In genomic region chr1:90580176-90580575, GRCh38 we compare ENCODE assay signal across 22 cellular contexts.
DNase-seq lines count a peak whose midpoint lies in the region; ATAC-seq and TF ChIP-seq lines count a peak whose summit lies in the region.
"Had no signal": no experiment of that assay in that cellular context is flagged by ENCODE, and none has a peak within 500 bp of the region (broad histone marks: within the 10 kb centered on the region; RNA-seq: fewer than 3 reads in every experiment).

No MANE protein-coding gene starts in this region.

- H2AFZ ChIP-seq in GM23338 = peak overlapping the region; percentile 38; the same call in 1 of the 2 replicates

- H3K27ac ChIP-seq in GM23338 (ENCODE audit: low read depth) (no peak overlapping the region), RWPE2 (ENCODE audit: poor library complexity, severe bottlenecking) (no peak overlapping the region)
- H3K27ac ChIP-seq: adrenal gland, brain microvascular endothelial cell, esophagus muscularis mucosa, thoracic aorta, VCaP had no signal

- H3K9me3 Mint-ChIP-seq in GM23338 = peaks cover 4% of the 10 kb centered on the region; the same call in 1 of the 3 replicates
- H3K9me3 Mint-ChIP-seq in stimulated activated naive CD8-positive, alpha-beta T cell treated with anti-CD3 and anti-CD28 coated beads, Interleukin-15, amount 100 ng/mL, for 72 hours = no peaks in the 10 kb centered on the region
- H3K9me3 Mint-ChIP-seq: activated T-cell treated with anti-CD3 and anti-CD28 coated beads, Interleukin-2, amount 50 U/mL, for 4 hours; nephron; stimulated activated memory B cell treated with anti-CD40 and anti-IgM and Interleukin-4, amounts not matched to agents 10 μg/mL and 1 μg/mL and 100 μg/mL, for 72 hours; T-helper 2 cell treated with Interferon-gamma antibody and Interleukin-4, amounts not matched to agents 5 μg/mL and 100 μg/mL, for 36 hours had no signal

- TF ChIP-seq CTCF in GM23338 (conservative IDR thresholded peaks at IDR 0.05; ENCODE audit: low read depth in 2 of 2) (no peak), RWPE2 (IDR thresholded peaks at IDR 0.05; ENCODE audit: poor library complexity, severe bottlenecking) (no peak), mucosa of descending colon (IDR thresholded peaks at IDR 0.05) (no peak)

- no peak overlapping the region for H3K4me2 ChIP-seq in GM23338

- no peak overlapping the region for H3K4me3 Mint-ChIP-seq in GM23338
- H3K4me3 Mint-ChIP-seq in stimulated activated naive CD8-positive, alpha-beta T cell treated with anti-CD3 and anti-CD28 coated beads, Interleukin-15, amount 100 ng/mL, for 72 hours = no peak overlapping the region
- H3K4me3 Mint-ChIP-seq: activated T-cell treated with anti-CD3 and anti-CD28 coated beads, Interleukin-2, amount 50 U/mL, for 4 hours; nephron; stimulated activated memory B cell treated with anti-CD40 and anti-IgM and Interleukin-4, amounts not matched to agents 10 μg/mL and 1 μg/mL and 100 μg/mL, for 72 hours; T-helper 2 cell treated with Interferon-gamma antibody and Interleukin-4, amounts not matched to agents 5 μg/mL and 100 μg/mL, for 36 hours had no signal

- intact Hi-C loops in mucosa of descending colon (cut with DNase I, micrococcal nuclease) = no loop called here

- no peaks in the 10 kb centered on the region for H3K79me2 ChIP-seq in GM23338 (replicated peaks; ENCODE audit: insufficient read depth)

- H3K9me3 ChIP-seq in RWPE2 (ENCODE audit: severe bottlenecking) (no peaks in the 10 kb centered on the region), mucosa of descending colon (no peaks in the 10 kb centered on the region)
- H3K9me3 ChIP-seq: adrenal gland, esophagus muscularis mucosa, thoracic aorta had no signal

- H3K36me3 Mint-ChIP-seq in GM23338 (ENCODE audit: low read depth) = no peaks in the 10 kb centered on the region
- H3K36me3 Mint-ChIP-seq: stimulated activated memory B cell treated with anti-CD40 and anti-IgM and Interleukin-4, amounts not matched to agents 10 μg/mL and 1 μg/mL and 100 μg/mL, for 72 hours had no signal

- H3K36me3 ChIP-seq in GM23338 (ENCODE audit: insufficient read depth) (no peaks in the 10 kb centered on the region), RWPE2 (ENCODE audit: low read depth) (no peaks in the 10 kb centered on the region), mucosa of descending colon (ENCODE audit: low read depth) (no peaks in the 10 kb centered on the region)
- H3K36me3 ChIP-seq: adrenal gland, brain microvascular endothelial cell, esophagus muscularis mucosa, thoracic aorta had no signal

- H3K4me1 Mint-ChIP-seq in GM23338 = no peaks in the 10 kb centered on the region
- no peaks in the 10 kb centered on the region for H3K4me1 Mint-ChIP-seq in stimulated activated naive CD8-positive, alpha-beta T cell treated with anti-CD3 and anti-CD28 coated beads, Interleukin-15, amount 100 ng/mL, for 72 hours
- H3K4me1 Mint-ChIP-seq: nephron; stimulated activated memory B cell treated with anti-CD40 and anti-IgM and Interleukin-4, amounts not matched to agents 10 μg/mL and 1 μg/mL and 100 μg/mL, for 72 hours had no signal

- no peaks in the 10 kb centered on the region for H4K20me1 ChIP-seq in GM23338 (replicated peaks; ENCODE audit: insufficient read depth)

- H3K9me2 ChIP-seq in GM23338 (ENCODE audit: insufficient read depth) = no peaks in the 10 kb centered on the region; the same call in 1 of the 2 replicates

- no peak for ATAC-seq in GM23338
- peak; percentile 71; the same call in 2 of the 3 replicates for ATAC-seq in RWPE2 (ENCODE audit: low read depth)
- ATAC-seq in mucosa of descending colon = peak; percentile 94
- ATAC-seq in stimulated activated naive CD8-positive, alpha-beta T cell treated with anti-CD3 and anti-CD28 coated beads, Interleukin-15, amount 100 ng/mL, for 72 hours = no peak
- no peak for ATAC-seq in GM19328 (IDR thresholded peaks at IDR 0.05; ENCODE audit: unreplicated experiment)
- ATAC-seq in GM21737 (IDR thresholded peaks at IDR 0.05; ENCODE audit: unreplicated experiment) = no peak
- ATAC-seq: activated T-cell treated with anti-CD3 and anti-CD28 coated beads, Interleukin-2, amount 50 U/mL, for 4 hours; stimulated activated memory B cell treated with anti-CD40 and anti-IgM and Interleukin-4, amounts not matched to agents 10 μg/mL and 1 μg/mL and 100 μg/mL, for 72 hours had no signal

- H3F3A ChIP-seq in GM23338 (replicated peaks; ENCODE audit: low read depth) = no peaks in the 10 kb centered on the region

- no peak for DNase-seq in GM23338 (ENCODE audit: low spot score)
- DNase-seq in NCI-H1436 treated with DMSO at 0.1 percent for 48 hours (lab: John Stamatoyannopoulos, UW) = peak; percentile 30
- no peak for DNase-seq in RWPE2 (ENCODE audit: low spot score)
- peak in 2 of 3 donors; percentile 56 to 57 for DNase-seq in mucosa of descending colon
- no peak for DNase-seq in stimulated activated naive CD8-positive, alpha-beta T cell treated with anti-CD3 and anti-CD28 coated beads, Interleukin-15, amount 100 ng/mL, for 72 hours
- DNase-seq: activated CD4-positive, alpha-beta T cell treated with anti-CD3 and anti-CD28 coated beads for 48 hours; activated naive CD4-positive, alpha-beta T cell; activated T-cell treated with anti-CD3 and anti-CD28 coated beads, Interleukin-2, amount 50 U/mL, for 4 hours; adrenal gland; brain microvascular endothelial cell; effector memory CD4-positive, alpha-beta T cell; GOT3; NCI-H2081; stimulated activated CD4-positive, alpha-beta T cell treated with anti-CD3 and anti-CD28 coated beads, Interleukin-4, amount 100 ng/mL, for 1 hour had no signal

- H3K27me3 Mint-ChIP-seq in GM23338 (ENCODE audit: insufficient read depth, low read depth, poor library complexity) = no peaks in the 10 kb centered on the region
- H3K27me3 Mint-ChIP-seq in stimulated activated naive CD8-positive, alpha-beta T cell treated with anti-CD3 and anti-CD28 coated beads, Interleukin-15, amount 100 ng/mL, for 72 hours = no peaks in the 10 kb centered on the region

- H3K27me3 ChIP-seq in GM23338 (ENCODE audit: insufficient read depth) (no peaks in the 10 kb centered on the region), RWPE2 (ENCODE audit: insufficient read depth, poor library complexity, severe bottlenecking) (peaks cover 3% of the 10 kb centered on the region)
- H3K27me3 ChIP-seq: brain microvascular endothelial cell had no signal

- no peak overlapping the region for H3K4me3 ChIP-seq in GM23338
- no peak overlapping the region for H3K4me3 ChIP-seq in RWPE2 (ENCODE audit: severe bottlenecking)
- no peak overlapping the region for H3K4me3 ChIP-seq in mucosa of descending colon
- H3K4me3 ChIP-seq: adrenal gland, esophagus muscularis mucosa, thoracic aorta had no signal

- H3K4me1 ChIP-seq in GM23338 (ENCODE audit: insufficient read depth) = no peaks in the 10 kb centered on the region
- H3K4me1 ChIP-seq in RWPE2 (ENCODE audit: insufficient read depth, poor library complexity, severe bottlenecking) = no peaks in the 10 kb centered on the region
- H3K4me1 ChIP-seq in mucosa of descending colon (ENCODE audit: low read depth) = peaks cover 10% of the 10 kb centered on the region
- H3K4me1 ChIP-seq: adrenal gland, esophagus muscularis mucosa had no signal

- H3K27ac Mint-ChIP-seq in GM23338 = no peak overlapping the region
- no peak overlapping the region for H3K27ac Mint-ChIP-seq in stimulated activated naive CD8-positive, alpha-beta T cell treated with anti-CD3 and anti-CD28 coated beads, Interleukin-15, amount 100 ng/mL, for 72 hours
- H3K27ac Mint-ChIP-seq: nephron; stimulated activated memory B cell treated with anti-CD40 and anti-IgM and Interleukin-4, amounts not matched to agents 10 μg/mL and 1 μg/mL and 100 μg/mL, for 72 hours; T-helper 2 cell treated with Interferon-gamma antibody and Interleukin-4, amounts not matched to agents 5 μg/mL and 100 μg/mL, for 36 hours had no signal

TF ChIP-seq in GM23338, 12 proteins besides CTCF, POLR2A, EP300 and RAD21 (continues in another document):
- TF ChIP-seq CREB1 (CRISPR knock-in tag; IDR thresholded peaks at IDR 0.05; ENCODE audit: low read depth) (no peak), EZH2phosphoT487 (IDR thresholded peaks at IDR 0.05; ENCODE audit: unreplicated experiment) (no peak), ZNF114 (CRISPR knock-in tag; IDR thresholded peaks at IDR 0.05) (no peak), POLR2AphosphoS5 (IDR thresholded peaks at IDR 0.05; ENCODE audit: low read depth) (no peak), REST (IDR thresholded peaks at IDR 0.05; ENCODE audit: unreplicated experiment) (no peak), STAT1 (IDR thresholded peaks at IDR 0.05; ENCODE audit: unreplicated experiment) (no peak)

Comparison
In these comparisons a context has a peak if more than half of its experiments do, and no peak if none do; other contexts are left out.
1. ATAC-seq: peak in RWPE2 (single experiment) and mucosa of descending colon (single experiment); none in GM23338 (single experiment), stimulated activated naive CD8-positive, alpha-beta T cell treated with anti-CD3 and anti-CD28 coated beads, Interleukin-15, amount 100 ng/mL, for 72 hours (single experiment), GM19328 (single experiment) and GM21737 (single experiment).
2. DNase-seq: peak in NCI-H1436 treated with DMSO at 0.1 percent for 48 hours (single experiment) and mucosa of descending colon (2 of 3); none in GM23338 (single experiment), RWPE2 (single experiment) and stimulated activated naive CD8-positive, alpha-beta T cell treated with anti-CD3 and anti-CD28 coated beads, Interleukin-15, amount 100 ng/mL, for 72 hours (0 of 2).